In the genomic region with DNA sequence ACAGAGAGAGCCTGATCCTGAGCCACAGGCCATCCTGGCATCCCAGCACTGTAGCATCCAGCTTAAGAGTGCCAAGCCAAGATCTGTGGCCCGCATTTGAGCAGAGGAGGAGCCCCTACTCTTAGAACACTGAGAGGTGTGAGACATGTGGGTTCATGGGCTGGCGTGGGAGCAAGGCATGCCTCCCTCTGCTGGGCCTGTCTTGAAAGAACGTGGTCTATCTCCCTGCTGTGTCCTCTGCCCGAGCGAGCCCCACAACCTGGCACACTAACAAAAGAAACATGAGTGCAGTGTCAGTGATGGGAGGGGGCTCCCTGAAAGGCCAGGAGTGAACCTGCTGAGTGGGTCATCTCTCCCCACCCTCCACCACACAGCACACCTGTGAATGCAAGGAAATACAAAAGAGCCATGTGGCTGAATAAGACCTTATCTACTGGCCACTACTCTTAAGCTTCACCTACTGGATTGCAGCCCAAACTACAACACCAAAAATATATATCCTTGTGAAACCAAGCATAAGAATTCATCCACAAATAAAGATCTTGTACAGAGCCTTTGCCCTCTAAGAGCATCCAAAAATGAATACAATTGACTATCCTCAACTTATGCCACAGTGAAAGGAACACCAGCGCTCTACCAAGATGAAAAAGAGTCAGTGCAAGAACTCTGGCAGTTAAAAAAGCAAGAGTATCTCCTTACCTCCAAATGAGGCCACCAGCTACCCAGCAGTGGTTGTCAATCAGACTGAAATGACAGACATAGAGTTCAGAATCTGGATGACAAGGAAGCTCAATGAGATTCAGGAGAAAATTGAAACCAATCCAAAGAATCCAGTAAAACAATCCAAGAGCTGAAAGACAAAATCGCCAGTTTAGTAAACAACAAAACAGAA, we compare ENCODE assay signal across 24 cellular contexts.
"Had no signal": no experiment of that assay in that cellular context is flagged by ENCODE, and none has a peak within 500 bp of the region (broad histone marks: within the 10 kb centered on the region; RNA-seq: fewer than 3 reads in every experiment).

No MANE protein-coding gene starts in this region.

- H3K4me3 Mint-ChIP-seq: activated naive CD8-positive, alpha-beta T cell; activated T-cell treated with anti-CD3 and anti-CD28 coated beads, Interleukin-2, amount 50 U/mL, for 24 hours; nephron; stimulated activated memory B cell treated with anti-CD40 and anti-IgM and Interleukin-4, amounts not matched to agents 10 μg/mL and 1 μg/mL and 100 μg/mL, for 72 hours had no signal

- H3K4me3 ChIP-seq: adrenal gland, hepatocyte, stomach, suprapubic skin, tibial nerve had no signal

- H3K79me2 ChIP-seq: hepatocyte, parathyroid adenoma had no signal

- H3K36me3 ChIP-seq: adrenal gland, stomach, suprapubic skin, tibial nerve had no signal

- H3K9ac ChIP-seq: parathyroid adenoma had no signal

- H3K27me3 Mint-ChIP-seq: activated naive CD8-positive, alpha-beta T cell; activated T-cell treated with anti-CD3 and anti-CD28 coated beads, Interleukin-2, amount 50 U/mL, for 24 hours; stimulated activated memory B cell treated with anti-CD40 and anti-IgM and Interleukin-4, amounts not matched to agents 10 μg/mL and 1 μg/mL and 100 μg/mL, for 72 hours had no signal

- H3K4me1 Mint-ChIP-seq: nephron; stimulated activated memory B cell treated with anti-CD40 and anti-IgM and Interleukin-4, amounts not matched to agents 10 μg/mL and 1 μg/mL and 100 μg/mL, for 72 hours had no signal

- H3K36me3 Mint-ChIP-seq: activated naive CD8-positive, alpha-beta T cell; stimulated activated memory B cell treated with anti-CD40 and anti-IgM and Interleukin-4, amounts not matched to agents 10 μg/mL and 1 μg/mL and 100 μg/mL, for 72 hours had no signal

- ATAC-seq: esophagus mucosa; left cardiac atrium; sciatic nerve; stimulated activated memory B cell treated with anti-CD40 and anti-IgM and Interleukin-4, amounts not matched to agents 10 μg/mL and 1 μg/mL and 100 μg/mL, for 72 hours had no signal

- H3K27ac ChIP-seq: adrenal gland, hepatocyte, parathyroid adenoma, stomach, suprapubic skin, tibial nerve had no signal

- H3K4me2 ChIP-seq: hepatocyte had no signal

- H3K4me1 ChIP-seq: adrenal gland, parathyroid adenoma, stomach, suprapubic skin, tibial nerve had no signal

- H3K27me3 ChIP-seq: adrenal gland, hepatocyte, stomach, suprapubic skin, tibial nerve had no signal

- DNase-seq: activated CD8-positive, alpha-beta memory T cell treated with anti-CD3 and anti-CD28 coated beads, Interleukin-2, amount 50 U/mL, for 4 hours; activated naive CD4-positive, alpha-beta T cell; activated T-cell treated with anti-CD3 and anti-CD28 coated beads, Interleukin-2, amount 50 U/mL, for 24 hours; adrenal gland; central memory CD4-positive, alpha-beta T cell; dermis blood vessel endothelial cell; effector CD8-positive, alpha-beta T cell; foreskin melanocyte; glutamatergic neuron; left cardiac atrium; nucleus accumbens; small intestine; stimulated activated CD4-positive, alpha-beta T cell treated with anti-CD3 and anti-CD28 coated beads, Interleukin-15, amount 100 ng/mL, for 24 hours; stomach had no signal

- H3K27ac Mint-ChIP-seq: activated naive CD8-positive, alpha-beta T cell; activated T-cell treated with anti-CD3 and anti-CD28 coated beads, Interleukin-2, amount 50 U/mL, for 24 hours; activated T-helper 2 cell treated with anti-CD3 and anti-CD28 coated beads, Interferon-gamma antibody, Interleukin-2, Interleukin-4, amounts not matched to agents 10 μg/mL and 5 μg/mL and 100 μg/mL, durations not matched to agents 14 hours and 24 hours and 36 hours; nephron; stimulated activated memory B cell treated with anti-CD40 and anti-IgM and Interleukin-4, amounts not matched to agents 10 μg/mL and 1 μg/mL and 100 μg/mL, for 72 hours had no signal
